In the genomic region with DNA sequence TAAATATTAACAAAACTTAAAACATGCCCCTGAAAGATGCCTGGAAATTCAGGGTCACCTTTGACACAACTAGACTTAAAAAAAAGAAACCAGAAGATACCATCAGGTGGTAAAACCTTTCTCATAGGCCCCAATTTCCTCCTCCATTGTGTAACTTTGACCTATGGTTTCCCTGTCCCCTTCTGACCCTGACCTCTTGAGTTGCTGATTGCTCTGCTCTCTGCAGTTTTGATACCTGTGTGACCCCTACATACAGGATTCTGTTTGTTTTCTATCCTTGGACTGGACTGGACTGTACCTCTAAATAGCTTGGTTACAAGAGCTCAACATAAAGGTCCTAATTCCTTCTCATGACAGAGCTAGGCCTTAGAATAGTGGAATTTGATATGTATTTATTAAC, we compare ENCODE assay signal across 5 cellular contexts.
"Had no signal": no experiment of that assay in that cellular context is flagged by ENCODE, and none has a peak within 500 bp of the region (broad histone marks: within the 10 kb centered on the region; RNA-seq: fewer than 3 reads in every experiment).

No MANE protein-coding gene starts in this region.

- DNase-seq: IMR-90, KBM-7 had no signal

- H3K4me3 ChIP-seq: K562 had no signal

- ATAC-seq: K562 had no signal

- H3K27ac ChIP-seq: HL-60 had no signal

- FAIRE-seq: HTR-8/SVneo, K562 had no signal
